ENCODE assay signal across 7 cellular contexts in the genomic region with DNA sequence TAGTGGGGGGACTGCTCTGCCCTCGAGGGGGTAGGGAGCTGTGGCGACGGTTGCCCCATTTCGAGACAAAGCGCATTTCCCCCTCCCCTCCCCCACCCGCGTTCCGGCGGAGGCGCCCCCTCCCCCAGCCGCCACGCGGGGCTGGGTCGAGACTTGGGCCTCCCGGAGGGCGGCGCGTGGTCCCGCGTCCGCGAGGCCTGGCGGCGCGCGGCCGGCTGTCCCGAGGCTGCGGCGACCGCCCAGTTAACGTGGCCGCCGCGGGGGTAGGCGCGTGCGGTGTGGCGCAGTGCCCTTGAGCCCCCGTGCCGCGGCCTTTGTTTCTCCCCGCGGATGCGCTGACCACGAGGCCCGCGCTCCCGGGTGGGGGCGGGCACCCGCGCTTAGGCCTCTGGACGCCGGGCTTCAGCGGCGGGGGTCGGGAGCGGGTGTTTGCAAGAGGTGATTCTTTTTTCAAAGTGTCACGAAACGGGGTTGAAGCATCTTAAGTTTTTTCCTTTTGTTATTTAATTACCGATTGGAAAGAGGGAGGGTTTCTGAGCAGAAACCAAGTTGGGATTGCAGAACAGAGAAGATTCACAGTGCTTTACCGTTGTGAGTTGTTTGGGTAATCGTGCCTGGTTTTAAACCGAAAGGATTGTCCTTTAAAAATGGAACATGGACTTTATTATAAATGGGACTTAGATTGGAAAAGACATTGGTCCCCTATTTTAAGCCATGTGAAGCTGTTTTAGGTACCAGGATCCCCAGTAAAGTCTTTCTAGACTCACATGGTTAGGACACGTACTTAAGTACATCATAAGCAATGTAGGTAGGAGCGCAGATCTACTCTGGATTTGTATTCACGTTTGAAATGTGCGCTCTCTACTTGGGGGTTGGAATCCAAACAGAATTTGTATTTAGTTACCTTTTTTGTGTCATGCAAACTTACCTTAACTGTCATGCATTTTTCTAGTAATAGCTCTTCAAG. TPM values are rescaled to one million over a fixed set of nuclear protein-coding genes. Genes with fewer than 3 reads are reported as not detected.
DNase-seq lines count a peak whose midpoint lies in the region; ATAC-seq and TF ChIP-seq lines count a peak whose summit lies in the region.

No MANE protein-coding gene starts in this region.

- TF ChIP-seq CTCF in astrocyte of the spinal cord (IDR thresholded peaks at IDR 0.05; ENCODE audit: low read depth, low read length) (no peak), gastrocnemius medialis (IDR thresholded peaks at IDR 0.05 in 4 of 5, conservative IDR thresholded peaks at IDR 0.05 in 1 of 5) (no peak)

- H3K27me3 ChIP-seq in gastrocnemius medialis = no peaks in the 10 kb centered on the region

- in situ Hi-C loops in astrocyte of the spinal cord (cut with HindIII; ENCODE audit: low sequenced_read_pairs) = no loop called here
- in situ Hi-C loops in gastrocnemius medialis (cut with MboI; ENCODE audit: low sequenced_read_pairs in 4 of 4) = loop anchor here in 2 of 4 donors (10.0 to 25.0 kb wide), 4 partner anchors 315 to 960 kb away; a partner anchor contains a TSS

- H3K4me3 ChIP-seq in astrocyte of the spinal cord (ENCODE audit: low read depth, low read length) (peak overlapping the region; percentile 86), iPS-18c (ENCODE audit: insufficient read depth, low read depth, low read length) (peak overlapping the region; percentile 82), gastrocnemius medialis (peak overlapping the region; percentile 79 to 95 (median 94))

- peaks cover 0 to 15% of the 10 kb centered on the region in 2 donors for H3K36me3 ChIP-seq in gastrocnemius medialis

- intact Hi-C loops in gastrocnemius medialis (cut with DNase I; ENCODE audit: low total_unique reads) = loop anchor here (5.0 to 10.0 kb wide), 5 partner anchors 165 to 1460 kb away; a partner anchor contains a TSS

- H3K4me1 ChIP-seq in gastrocnemius medialis = peaks cover 23 to 33% of the 10 kb centered on the region in 2 donors

- H3K9me3 ChIP-seq in iPS-18c (ENCODE audit: control insufficient read depth, insufficient read depth, low read length) (no peaks in the 10 kb centered on the region), gastrocnemius medialis (no peaks in the 10 kb centered on the region)

- TF ChIP-seq POLR2A in GM18505 (IDR thresholded peaks at IDR 0.05; ENCODE audit: borderline replicate concordance, extremely low read depth, insufficient read depth, insufficient read length) (no peak), gastrocnemius medialis (IDR thresholded peaks at IDR 0.05) (no peak)

- H3K27ac ChIP-seq in gastrocnemius medialis = peak overlapping the region; percentile 97 to 100 (median 98)

- DNase-seq in T-helper 1 cell = peak in 4 of 5 donors; percentile 30 to 56 (median 43)
- DNase-seq in astrocyte of the spinal cord (ENCODE audit: low read depth, low spot score) = peak; percentile 57
- DNase-seq in gastrocnemius medialis = peak; percentile 21 to 52
- no peak for DNase-seq in dedifferentiated amniotic fluid mesenchymal stem cell (ENCODE audit: extremely low spot score)

- ATAC-seq in GM18505 (IDR thresholded peaks at IDR 0.05; ENCODE audit: unreplicated experiment) (peak; percentile 9), HG03354 (IDR thresholded peaks at IDR 0.05; ENCODE audit: poor library complexity, severe bottlenecking, unreplicated experiment) (peak; percentile 14), gastrocnemius medialis (peak; percentile 5 to 7)

RNA-seq across cellular contexts. Expression of a gene that starts 0.8 kb away (rescaled TPM):
- total RNA-seq in gastrocnemius medialis = 10 to 100 TPM; 42.0 to 60.1 (median 48.8) TPM

RNA-seq across cellular contexts. Expression of a gene that starts 1.8 kb away (rescaled TPM):
- total RNA-seq in gastrocnemius medialis = 100 to 1,000 TPM; 155 to 242 (median 166) TPM

RNA-seq across cellular contexts. Expression of a gene that starts 50.3 kb away (rescaled TPM):
- total RNA-seq in gastrocnemius medialis = 1 to 10 TPM; 1.1 to 6.2 (median 1.7) TPM
